10 cellular contexts compared by ENCODE assay signal in the genomic region with DNA sequence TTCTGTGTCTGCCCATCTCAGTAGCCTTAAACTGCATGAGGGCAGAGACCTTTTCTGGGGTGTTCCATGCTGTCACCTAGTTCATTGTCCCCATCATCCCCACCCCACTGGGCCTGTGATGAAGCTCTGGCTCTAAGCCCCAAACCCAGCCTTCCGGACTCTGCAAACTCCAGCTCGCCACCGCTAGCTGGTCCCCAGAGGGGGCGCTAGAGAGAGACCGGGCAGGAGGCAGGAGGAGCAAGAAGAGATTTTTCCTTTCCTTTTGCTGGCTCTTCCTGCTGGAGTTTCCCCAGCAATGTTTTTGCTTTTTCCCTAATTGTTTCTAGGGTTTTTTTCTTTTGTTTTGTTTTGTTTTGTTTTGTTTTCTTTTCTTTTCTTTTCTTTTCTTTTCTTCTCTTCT.
DNase-seq lines count a peak whose midpoint lies in the region; ATAC-seq and TF ChIP-seq lines count a peak whose summit lies in the region.
"Had no signal": no experiment of that assay in that cellular context is flagged by ENCODE, and none has a peak within 500 bp of the region (broad histone marks: within the 10 kb centered on the region; RNA-seq: fewer than 3 reads in every experiment).

No MANE protein-coding gene starts in this region.

- no peak overlapping the region for H3K4me3 ChIP-seq in AG10803 (ENCODE audit: low read length)
- no peak overlapping the region for H3K4me3 ChIP-seq in PC-9

- H3K4me1 ChIP-seq in PC-9 (replicated peaks; ENCODE audit: insufficient read depth) (no peaks in the 10 kb centered on the region), foreskin keratinocyte (no peaks in the 10 kb centered on the region)

- DNase-seq in AG10803 (ENCODE audit: low read depth), result peak; percentile 3
- DNase-seq in PC-9, result no peak
- peak in 1 of 2 donors; percentile 3 for DNase-seq in foreskin keratinocyte
- no peak for DNase-seq in middle frontal gyrus (ENCODE audit: extremely low spot score, low spot score)
- no peak for DNase-seq in activated T-cell treated with anti-CD3 and anti-CD28 coated beads, Interleukin-2, amount 50 U/mL, for 1 hour
- DNase-seq: activated CD8-positive, alpha-beta memory T cell treated with anti-CD3 and anti-CD28 coated beads, Interleukin-2, amount 50 U/mL, for 4 hours; KG1 had no signal

- no peaks in the 10 kb centered on the region for H3K79me2 ChIP-seq in PC-9 (ENCODE audit: low read depth)

- peak; percentile 46 for TF ChIP-seq CTCF in AG10803 (conservative IDR thresholded peaks at IDR 0.05; ENCODE audit: low read length)
- peak; percentile 63 for TF ChIP-seq CTCF in GM12874 (IDR thresholded peaks at IDR 0.05; ENCODE audit: insufficient read depth, low read depth, low read length)
- peak; percentile 66 for TF ChIP-seq CTCF in PC-9 (conservative IDR thresholded peaks at IDR 0.05)
- peak; percentile 52 for TF ChIP-seq CTCF in foreskin keratinocyte (conservative IDR thresholded peaks at IDR 0.05)

- no peak overlapping the region for H2AFZ ChIP-seq in PC-9

- H3K27me3 ChIP-seq in PC-9 (ENCODE audit: insufficient read depth, low read depth) (no peaks in the 10 kb centered on the region), foreskin keratinocyte (no peaks in the 10 kb centered on the region)

- no TSS peak for BruUV-seq in PC-9 (replicated peaks; lab: Mats Ljungman, UMichigan)

- ATAC-seq in foreskin keratinocyte (peak; percentile 41), HG02973 (IDR thresholded peaks at IDR 0.05; ENCODE audit: unreplicated experiment) (no peak), HG02885 (IDR thresholded peaks at IDR 0.05; ENCODE audit: poor library complexity, unreplicated experiment) (no peak)

- no peaks in the 10 kb centered on the region for H3K36me3 ChIP-seq in PC-9 (ENCODE audit: low read depth)

- no peaks in the 10 kb centered on the region for H3K9me2 ChIP-seq in PC-9 (ENCODE audit: insufficient read depth)

- CTCF ChIA-PET in PC-9 (lab: Charles Lee), result interaction anchor here (0.6 kb wide), 1 partner anchor 25 kb away, joined by 3 read pairs; no protein-coding TSS in a partner anchor

- H3F3A ChIP-seq in PC-9 (ENCODE audit: insufficient read depth, low read depth), result no peaks in the 10 kb centered on the region

- intact Hi-C loops in PC-9 (cut with micrococcal nuclease; ENCODE audit: unreplicated experiment), result loop anchor here (10.0 kb wide), 1 partner anchor 176 kb away; no protein-coding TSS in a partner anchor

- no peak overlapping the region for H3K4me2 ChIP-seq in PC-9

- POLR2A ChIA-PET in PC-9 (lab: Charles Lee; ENCODE audit: unreplicated experiment), result no interaction called here

- H3K27ac ChIP-seq in PC-9 (no peak overlapping the region), foreskin keratinocyte (no peak overlapping the region)

- H3K9me3 ChIP-seq in PC-9 (ENCODE audit: insufficient read depth, low read depth), result no peaks in the 10 kb centered on the region

- no peaks in the 10 kb centered on the region for H4K20me1 ChIP-seq in PC-9 (ENCODE audit: insufficient read depth)
